Comparison of ENCODE assay signal across 26 cellular contexts in genomic region chr7:35820858-35821257, GRCh38.
"Had no signal": no experiment of that assay in that cellular context is flagged by ENCODE, and none has a peak within 500 bp of the region (broad histone marks: within the 10 kb centered on the region; RNA-seq: fewer than 3 reads in every experiment).

No MANE protein-coding gene starts in this region.

- H3K27me3 ChIP-seq: body of pancreas, hepatocyte, spleen, thyroid gland had no signal

- ATAC-seq: activated CD4-positive, CD25-positive, alpha-beta regulatory T cell treated with anti-CD3 and anti-CD28 coated beads, Interleukin-2, amount 50 U/mL, for 24 hours; activated CD8-positive, alpha-beta T cell treated with anti-CD3 and anti-CD28 coated beads, Interleukin-2, amount 10 ng/mL, durations not matched to agents 7 days and 5 days; body of pancreas; left cardiac atrium; mucosa of descending colon had no signal

- H3K4me2 ChIP-seq: hepatocyte had no signal

- H2AFZ ChIP-seq: hepatocyte had no signal

- H3K4me3 Mint-ChIP-seq: activated CD8-positive, alpha-beta T cell treated with anti-CD3 and anti-CD28 coated beads, Interleukin-2, amount 10 ng/mL, durations not matched to agents 7 days and 5 days; activated T-helper 1 cell treated with anti-CD3 and anti-CD28 coated beads, Interleukin-12 subunit alpha, Interleukin-12 subunit beta, Interleukin-2, Interleukin-4 antibody, amounts not matched to agents 30 ng/mL and 10 ng/mL and 1 ng/mL, durations not matched to agents 14 hours and 24 hours and 36 hours; dendritic cell treated with granulocyte-macrophage colony-stimulating factor and Interleukin-4, amounts not matched to agents 40 ng/mL and 50 ng/mL, for 4 days; nephron progenitor cell had no signal

- H3K27me3 Mint-ChIP-seq: dendritic cell treated with granulocyte-macrophage colony-stimulating factor and Interleukin-4, amounts not matched to agents 40 ng/mL and 50 ng/mL, for 4 days had no signal

- H3K27ac Mint-ChIP-seq: activated CD8-positive, alpha-beta T cell treated with anti-CD3 and anti-CD28 coated beads, Interleukin-2, amount 10 ng/mL, durations not matched to agents 7 days and 5 days; dendritic cell treated with granulocyte-macrophage colony-stimulating factor and Interleukin-4, amounts not matched to agents 40 ng/mL and 50 ng/mL, for 4 days; nephron progenitor cell had no signal

- DNase-seq: activated CD4-positive, alpha-beta T cell treated with anti-CD3 and anti-CD28 coated beads, Interleukin-2, amount 50 U/mL, for 1 hour; activated CD8-positive, alpha-beta T cell treated with anti-CD3 and anti-CD28 coated beads, Interleukin-2, amount 10 ng/mL, durations not matched to agents 7 days and 5 days; activated gamma-delta T cell; activated naive CD4-positive, alpha-beta T cell treated with anti-CD3 and anti-CD28 coated beads, Interleukin-2, amount 50 U/mL, for 16 hours; anterior cingulate cortex; body of pancreas; effector CD4-positive, alpha-beta T cell; erythroblast; foreskin melanocyte; left cardiac atrium; mucosa of descending colon; nephron progenitor cell; occipital lobe; posterior cingulate gyrus; retina; spleen; stimulated activated CD4-positive, alpha-beta T cell treated with anti-CD3 and anti-CD28 coated beads, Interleukin-4, amount 100 ng/mL, for 24 hours; stimulated activated naive CD4-positive, alpha-beta T cell treated with Interleukin-2 at 50 U/mL for 16 hours; substantia nigra; thyroid gland had no signal

- H3K4me1 Mint-ChIP-seq: nephron progenitor cell had no signal

- FAIRE-seq: endometrium, islet of Langerhans had no signal

- H3K9me3 ChIP-seq: body of pancreas, mucosa of descending colon, thyroid gland had no signal

- H3K27ac ChIP-seq: body of pancreas, hepatocyte, spleen, thyroid gland had no signal

- H3K36me3 ChIP-seq: thyroid gland had no signal

- H3K4me3 ChIP-seq: body of pancreas, hepatocyte, mucosa of descending colon, spleen, thyroid gland had no signal
